In genomic region chr10:129773359-129773990, GRCh38 we compare ENCODE assay signal across 19 cellular contexts.
DNase-seq lines count a peak whose midpoint lies in the region; ATAC-seq, FAIRE-seq and TF ChIP-seq lines count a peak whose summit lies in the region.
"Had no signal": no experiment of that assay in that cellular context is flagged by ENCODE, and none has a peak within 500 bp of the region (broad histone marks: within the 10 kb centered on the region; RNA-seq: fewer than 3 reads in every experiment).

No MANE protein-coding gene starts in this region.

- H3K4me3 ChIP-seq in right lobe of liver (no peak overlapping the region), HepG2 (replicated peaks in 1 of 3; ENCODE audit: insufficient read depth in 1 of 3, low read depth in 2 of 3, low read length in 3 of 3) (no peak overlapping the region), kidney (ENCODE audit: low read length in 2 of 2) (no peak overlapping the region), sigmoid colon (no peak overlapping the region)
- H3K4me3 ChIP-seq: GM23248, K562 had no signal

- in situ Hi-C loops in HepG2 (cut with HindIII; ENCODE audit: extremely low pct_ligation_motif_present, low pct_unique_long_range_greater_than_20kb), result no loop called here

- WGBS in right lobe of liver (ENCODE audit: insufficient coverage, low coverage, low lambda C conversion rate, missing lambda C conversion rate), result 100% methylated on average over 1 of the region's 11 CpGs
- WGBS in HepG2 (ENCODE audit: low lambda C conversion rate), result 58% methylated on average over 4 of the region's 11 CpGs
- 93 to 94% methylated on average over 11 of the region's 11 CpGs for WGBS in sigmoid colon, 2 donors

- no peak for TF ChIP-seq RAD21 in HepG2 (CRISPR knock-in tag; IDR thresholded peaks at IDR 0.05)

- FAIRE-seq in HepG2 (lab: Jason Lieb, UNC), result no peak
- FAIRE-seq in kidney (lab: Jason Lieb, UNC), result no peak
- FAIRE-seq: G401.6, K562 had no signal

- H3K4me2 ChIP-seq in HepG2 (ENCODE audit: low read depth, low read length), result no peak overlapping the region

- no peak overlapping the region for H2AFZ ChIP-seq in HepG2 (ENCODE audit: low read length)
- H2AFZ ChIP-seq: GM23248 had no signal

- BruUV-seq in HepG2 (replicated peaks; lab: Mats Ljungman, UMichigan), result no TSS peak

- ATAC-seq in right lobe of liver (no peak), HepG2 (no peak)
- ATAC-seq: HCT116, K562 had no signal

- no peak for TF ChIP-seq CTCF in right lobe of liver (IDR thresholded peaks at IDR 0.05)
- TF ChIP-seq CTCF in HepG2 (CRISPR knock-in tag; IDR thresholded peaks at IDR 0.05), result no peak
- no peak for TF ChIP-seq CTCF in kidney (IDR thresholded peaks at IDR 0.05; ENCODE audit: borderline replicate concordance, extremely low read depth, insufficient read depth)
- no peak for TF ChIP-seq CTCF in sigmoid colon (IDR thresholded peaks at IDR 0.05)

- H3K9me3 ChIP-seq in right lobe of liver (no peaks in the 10 kb centered on the region), HepG2 (ENCODE audit: low read length) (no peaks in the 10 kb centered on the region), kidney (ENCODE audit: control insufficient read depth in 1 of 2, low read length in 2 of 2) (no peaks in the 10 kb centered on the region), sigmoid colon (no peaks in the 10 kb centered on the region)

- H3K79me2 ChIP-seq in HepG2 (ENCODE audit: insufficient read depth, low read length), result no peaks in the 10 kb centered on the region

- H3K36me3 ChIP-seq in right lobe of liver (peaks cover 0 to 10% (median 0%) of the 10 kb centered on the region in 4 donors), HepG2 (replicated peaks in 1 of 2; ENCODE audit: control insufficient read depth in 1 of 2, insufficient read depth in 2 of 2, low read length in 2 of 2) (no peaks in the 10 kb centered on the region), kidney (ENCODE audit: control insufficient read depth in 1 of 2, insufficient read depth in 2 of 2, low read length in 2 of 2) (no peaks in the 10 kb centered on the region), sigmoid colon (peaks cover 0 to 16% (median 3%) of the 10 kb centered on the region in 4 donors)

- TF ChIP-seq EP300 in HepG2 (IDR thresholded peaks at IDR 0.05; ENCODE audit: low read depth in 2 of 2, low read length in 2 of 2), result no peak
- no peak for TF ChIP-seq EP300 in HepG2 (CRISPR knock-in tag; IDR thresholded peaks at IDR 0.05; ENCODE audit: borderline replicate concordance)
- TF ChIP-seq EP300 in sigmoid colon (IDR thresholded peaks at IDR 0.05), result no peak

- H3K4me1 ChIP-seq in right lobe of liver, result no peaks in the 10 kb centered on the region
- no peaks in the 10 kb centered on the region for H3K4me1 ChIP-seq in HepG2 (ENCODE audit: insufficient read depth, low read length)
- H3K4me1 ChIP-seq in kidney (ENCODE audit: control insufficient read depth in 1 of 2, insufficient read depth in 1 of 2, low read depth in 1 of 2, low read length in 2 of 2), result no peaks in the 10 kb centered on the region
- H3K4me1 ChIP-seq in sigmoid colon, result no peaks in the 10 kb centered on the region

- no peak overlapping the region for H3K9ac ChIP-seq in HepG2 (ENCODE audit: insufficient read depth, low read depth, low read length)
- no peak overlapping the region for H3K9ac ChIP-seq in kidney (ENCODE audit: low read length in 2 of 2)
- H3K9ac ChIP-seq: GM23248 had no signal

- intact Hi-C loops in right lobe of liver (cut with DNase I) (no loop called here), HepG2 (cut with micrococcal nuclease; ENCODE audit: unreplicated experiment) (no loop called here), kidney (cut with DNase I) (no loop called here), sigmoid colon (cut with DNase I) (no loop called here)

- DNase-seq in right lobe of liver, result peak in 2 of 3 donors; percentile 11 to 36
- DNase-seq in HepG2 (ENCODE audit: low spot score), result no peak
- DNase-seq in kidney, result peak; percentile 46
- DNase-seq in sigmoid colon, result peak; percentile 38
- DNase-seq in ureter (ENCODE audit: low spot score), result peak; percentile 37
- no peak for DNase-seq in NK-92 (lab: John Stamatoyannopoulos, UW; ENCODE audit: unreplicated experiment)
- no peak for DNase-seq in SIG-M5 (lab: John Stamatoyannopoulos, UW)
- DNase-seq in NCI-H1105 treated with DMSO at 0.1 percent for 48 hours (lab: John Stamatoyannopoulos, UW), result no peak
- DNase-seq: C1 segment of cervical spinal cord, DND-41, GM23248, NCI-H1436, NCI-H2029, NCI-H510A, NCI-H82 had no signal

- TF ChIP-seq POLR2A in right lobe of liver (IDR thresholded peaks at IDR 0.05) (no peak), HepG2 (IDR thresholded peaks at IDR 0.05; ENCODE audit: insufficient read depth in 1 of 2, low read depth in 2 of 2, low read length in 2 of 2) (no peak), sigmoid colon (IDR thresholded peaks at IDR 0.05) (no peak)

- no peak overlapping the region for H3K27ac ChIP-seq in right lobe of liver
- no peak overlapping the region for H3K27ac ChIP-seq in HepG2 (ENCODE audit: extremely low read length, insufficient read depth, low read length)
- no peak overlapping the region for H3K27ac ChIP-seq in kidney (ENCODE audit: low read depth in 2 of 2, low read length in 2 of 2)
- H3K27ac ChIP-seq in sigmoid colon, result no peak overlapping the region
- H3K27ac ChIP-seq: GM23248, HL-60 had no signal

- no peaks in the 10 kb centered on the region for H4K20me1 ChIP-seq in HepG2 (ENCODE audit: insufficient read depth, low read length)

- H3K27me3 ChIP-seq in right lobe of liver (no peaks in the 10 kb centered on the region), HepG2 (ENCODE audit: control insufficient read depth in 1 of 2, insufficient read depth in 2 of 2, low read length in 2 of 2) (no peaks in the 10 kb centered on the region), sigmoid colon (no peaks in the 10 kb centered on the region)

- POLR2A ChIA-PET in HepG2 (lab: Yijun Ruan, JAX), result no interaction called here

- CTCF ChIA-PET in HepG2 (lab: Yijun Ruan, JAX; ENCODE audit: low intra/inter-chr PET ratio, low total read pairs), result no interaction called here

TF ChIP-seq in HepG2, 621 proteins besides CTCF, POLR2A, EP300 and RAD21 (continues in another document):
- TF ChIP-seq ZNF839 (CRISPR knock-in tag; IDR thresholded peaks at IDR 0.05; ENCODE audit: borderline replicate concordance), result no peak
- no peak for TF ChIP-seq TIGD3 (CRISPR knock-in tag; IDR thresholded peaks at IDR 0.05; ENCODE audit: borderline replicate concordance)
- no peak for TF ChIP-seq ZSCAN29 (CRISPR knock-in tag; conservative IDR thresholded peaks at IDR 0.05)
- TF ChIP-seq FIP1L1 (IDR thresholded peaks at IDR 0.05; ENCODE audit: borderline replicate concordance, insufficient read depth, low read depth, low read length), result no peak
- TF ChIP-seq NFATC3 (CRISPR knock-in tag; IDR thresholded peaks at IDR 0.05), result no peak
- no peak for TF ChIP-seq ASH2L (IDR thresholded peaks at IDR 0.05; ENCODE audit: insufficient read length, low read depth, low read length)
- TF ChIP-seq MXD1 (CRISPR knock-in tag; IDR thresholded peaks at IDR 0.05), result no peak
- TF ChIP-seq BORCS8-MEF2B (CRISPR knock-in tag; IDR thresholded peaks at IDR 0.05), result no peak
- TF ChIP-seq ZNF431 (CRISPR knock-in tag; IDR thresholded peaks at IDR 0.05; ENCODE audit: borderline replicate concordance, low read depth), result no peak
- no peak for TF ChIP-seq MLXIP (CRISPR knock-in tag; IDR thresholded peaks at IDR 0.05; ENCODE audit: borderline replicate concordance)
- no peak for TF ChIP-seq ARNTL (CRISPR knock-in tag; IDR thresholded peaks at IDR 0.05)

Comparison
In these comparisons a context has a peak if more than half of its experiments do, and no peak if none do; other contexts are left out.
1. DNase-seq: peak in right lobe of liver (2 of 3), kidney (single experiment), sigmoid colon (single experiment) and ureter (single experiment); none in HepG2 (single experiment), NK-92 (single experiment), SIG-M5 (single experiment) and NCI-H1105 treated with DMSO at 0.1 percent for 48 hours (single experiment).